ENCODE assay signal across 30 cellular contexts in the genomic region with DNA sequence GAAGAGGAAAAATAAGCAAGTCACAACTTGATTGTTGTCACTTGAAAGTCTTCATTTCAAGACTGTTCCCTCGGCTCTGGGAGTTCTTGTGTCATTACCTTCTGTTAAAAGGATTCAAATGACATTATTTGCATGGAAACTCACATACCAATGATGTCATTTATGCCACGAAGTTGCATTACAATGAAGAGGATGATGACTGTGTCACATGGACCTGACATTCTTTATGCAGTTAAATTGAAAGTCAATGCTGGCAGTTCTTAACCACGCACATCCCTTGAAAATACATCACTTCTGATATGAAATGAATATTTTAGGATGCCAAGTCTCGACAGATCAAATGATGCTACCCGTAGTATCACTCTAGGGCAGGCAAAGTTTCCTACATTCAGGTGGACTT.
A peak's percentile ranks its signal among the peaks of the same experiment; 100 is the strongest.
DNase-seq lines count a peak whose midpoint lies in the region; TF ChIP-seq lines count a peak whose summit lies in the region.
"Had no signal": no experiment of that assay in that cellular context is flagged by ENCODE, and none has a peak within 500 bp of the region (broad histone marks: within the 10 kb centered on the region; RNA-seq: fewer than 3 reads in every experiment).

No MANE protein-coding gene starts in this region.

- peak overlapping the region; percentile 58; the same call in 1 of the 2 replicates for H3K27ac ChIP-seq in HUES6 (ENCODE audit: low read depth, low read length)
- peak overlapping the region; percentile 59 for H3K27ac ChIP-seq in epithelial cell of prostate
- peak overlapping the region; percentile 59 for H3K27ac ChIP-seq in smooth muscle cell (ENCODE audit: low read depth)
- H3K27ac ChIP-seq: body of pancreas, dorsolateral prefrontal cortex, SK-N-MC, tibial nerve had no signal

- H3K4me3 ChIP-seq in HUES6 (ENCODE audit: low read depth, low read length): no peak overlapping the region
- H3K4me3 ChIP-seq in smooth muscle cell: no peak overlapping the region
- H3K4me3 ChIP-seq: body of pancreas, dorsolateral prefrontal cortex, MG63, SK-N-MC, tibial nerve had no signal

- no peak overlapping the region for H3K4me3 Mint-ChIP-seq in activated T-cell treated with anti-CD3 and anti-CD28 coated beads, Interleukin-2, amount 50 U/mL, for 24 hours
- H3K4me3 Mint-ChIP-seq in T-helper 2 cell treated with Interferon-gamma antibody and Interleukin-4, amounts not matched to agents 5 μg/mL and 100 μg/mL, for 36 hours: no peak overlapping the region
- no peak overlapping the region for H3K4me3 Mint-ChIP-seq in immature natural killer cell
- H3K4me3 Mint-ChIP-seq: activated CD8-positive, alpha-beta memory T cell treated with anti-CD3 and anti-CD28 coated beads, Interleukin-2, amount 10 ng/mL, durations not matched to agents 7 days and 5 days; CD8-positive, alpha-beta memory T cell; naive thymus-derived CD4-positive, alpha-beta T cell; stimulated activated naive CD8-positive, alpha-beta T cell treated with anti-CD3 and anti-CD28 coated beads, Interleukin-15, Interleukin-2, amounts not matched to agents 100 ng/mL and 50 ng/mL, for 24 hours; T-helper 1 cell treated with Interleukin-12 subunit alpha and Interleukin-12 subunit beta and Interleukin-4 antibody, amounts not matched to agents 30 μg/mL and 1 μg/mL, for 36 hours had no signal

- H3K9ac ChIP-seq in HUES6 (ENCODE audit: low read length) (no peak overlapping the region), smooth muscle cell (ENCODE audit: low read depth) (no peak overlapping the region)

- no peak for TF ChIP-seq CTCF in smooth muscle cell (IDR thresholded peaks at IDR 0.05; ENCODE audit: borderline replicate concordance, insufficient read depth, poor library complexity, severe bottlenecking)

- no peaks in the 10 kb centered on the region for H3F3A ChIP-seq in smooth muscle cell (ENCODE audit: low read depth)

- H3K9me3 ChIP-seq in HUES6 (ENCODE audit: control insufficient read depth, insufficient read depth, low read depth, low read length) (no peaks in the 10 kb centered on the region), smooth muscle cell (replicated peaks; ENCODE audit: low read depth) (no peaks in the 10 kb centered on the region)
- H3K9me3 ChIP-seq: BE2C, body of pancreas, MG63, tibial nerve had no signal

- no peaks in the 10 kb centered on the region for H3K79me2 ChIP-seq in smooth muscle cell (ENCODE audit: low read depth)

- no peaks in the 10 kb centered on the region for H3K27me3 Mint-ChIP-seq in activated T-cell treated with anti-CD3 and anti-CD28 coated beads, Interleukin-2, amount 50 U/mL, for 24 hours
- H3K27me3 Mint-ChIP-seq in T-helper 2 cell treated with Interferon-gamma antibody and Interleukin-4, amounts not matched to agents 5 μg/mL and 100 μg/mL, for 36 hours (ENCODE audit: low read depth): peaks cover 8% of the 10 kb centered on the region
- peaks cover 0 to 21% (median 4%) of the 10 kb centered on the region in 3 donors for H3K27me3 Mint-ChIP-seq in immature natural killer cell (ENCODE audit: low read depth in 3 of 3)
- H3K27me3 Mint-ChIP-seq: stimulated activated naive CD8-positive, alpha-beta T cell treated with anti-CD3 and anti-CD28 coated beads, Interleukin-15, Interleukin-2, amounts not matched to agents 100 ng/mL and 50 ng/mL, for 24 hours had no signal

- peaks cover 19% of the 10 kb centered on the region for H3K4me1 Mint-ChIP-seq in activated T-cell treated with anti-CD3 and anti-CD28 coated beads, Interleukin-2, amount 50 U/mL, for 24 hours (ENCODE audit: low read depth)
- peaks cover 8% of the 10 kb centered on the region for H3K4me1 Mint-ChIP-seq in T-helper 2 cell treated with Interferon-gamma antibody and Interleukin-4, amounts not matched to agents 5 μg/mL and 100 μg/mL, for 36 hours (ENCODE audit: low read depth)
- H3K4me1 Mint-ChIP-seq in immature natural killer cell: no peaks in the 10 kb centered on the region
- H3K4me1 Mint-ChIP-seq: CD8-positive, alpha-beta memory T cell had no signal

- H3K27me3 ChIP-seq in HUES6 (ENCODE audit: control insufficient read depth, insufficient read depth, low read length) (no peaks in the 10 kb centered on the region), smooth muscle cell (ENCODE audit: low read depth) (no peaks in the 10 kb centered on the region)
- H3K27me3 ChIP-seq: BE2C, body of pancreas, MG63, tibial nerve had no signal

- no peak for DNase-seq in activated T-cell treated with anti-CD3 and anti-CD28 coated beads, Interleukin-2, amount 50 U/mL, for 24 hours
- no peak for DNase-seq in activated T-cell treated with anti-CD3 and anti-CD28 coated beads, Interleukin-2, amount 50 U/mL, for 1 hour
- DNase-seq in epithelial cell of prostate (ENCODE audit: low read depth, low spot score) (no peak), smooth muscle cell (lab: John Stamatoyannopoulos, UW; ENCODE audit: unreplicated experiment) (no peak), immature natural killer cell (no peak)
- DNase-seq in T-helper 2 cell treated with Interferon-gamma antibody and Interleukin-4, amounts not matched to agents 5 μg/mL and 100 μg/mL, for 36 hours (ENCODE audit: low spot score): no peak
- DNase-seq: ACHN; activated CD8-positive, alpha-beta memory T cell treated with anti-CD3 and anti-CD28 coated beads, Interleukin-2, amount 10 ng/mL, durations not matched to agents 7 days and 5 days; BE2C; body of pancreas; CD8-positive, alpha-beta memory T cell; DMS 273 treated with DMSO at 0.1 percent for 48 hours; dorsolateral prefrontal cortex; H7; hypothalamus; KG1; kidney; MG63; midbrain; naive thymus-derived CD4-positive, alpha-beta T cell; NCI-H1417 treated with DMSO at 0.1 percent for 48 hours; NCI-H2081; NCI-H446; occipital lobe; OCI-M1 had no signal

- H3K4me2 ChIP-seq in smooth muscle cell: no peak overlapping the region

- H3K36me3 Mint-ChIP-seq in activated T-cell treated with anti-CD3 and anti-CD28 coated beads, Interleukin-2, amount 50 U/mL, for 24 hours (ENCODE audit: low read depth): no peaks in the 10 kb centered on the region
- no peaks in the 10 kb centered on the region for H3K36me3 Mint-ChIP-seq in T-helper 2 cell treated with Interferon-gamma antibody and Interleukin-4, amounts not matched to agents 5 μg/mL and 100 μg/mL, for 36 hours (ENCODE audit: low read depth)
- peaks cover 0 to 3% (median 0%) of the 10 kb centered on the region in 3 donors for H3K36me3 Mint-ChIP-seq in immature natural killer cell
- H3K36me3 Mint-ChIP-seq: activated CD8-positive, alpha-beta memory T cell treated with anti-CD3 and anti-CD28 coated beads, Interleukin-2, amount 10 ng/mL, durations not matched to agents 7 days and 5 days had no signal

- H3K4me1 ChIP-seq in HUES6 (ENCODE audit: control insufficient read depth, insufficient read depth, low read length) (peaks cover 15% of the 10 kb centered on the region), smooth muscle cell (ENCODE audit: low read depth) (no peaks in the 10 kb centered on the region)
- H3K4me1 ChIP-seq: BE2C, body of pancreas, tibial nerve had no signal

- peak overlapping the region; percentile 61 for H3K27ac Mint-ChIP-seq in activated T-cell treated with anti-CD3 and anti-CD28 coated beads, Interleukin-2, amount 50 U/mL, for 24 hours
- H3K27ac Mint-ChIP-seq in T-helper 2 cell treated with Interferon-gamma antibody and Interleukin-4, amounts not matched to agents 5 μg/mL and 100 μg/mL, for 36 hours: no peak overlapping the region
- H3K27ac Mint-ChIP-seq in immature natural killer cell: no peak overlapping the region
- H3K27ac Mint-ChIP-seq: activated CD8-positive, alpha-beta memory T cell treated with anti-CD3 and anti-CD28 coated beads, Interleukin-2, amount 10 ng/mL, durations not matched to agents 7 days and 5 days; CD8-positive, alpha-beta memory T cell; T-helper 1 cell treated with Interleukin-12 subunit alpha and Interleukin-12 subunit beta and Interleukin-4 antibody, amounts not matched to agents 30 μg/mL and 1 μg/mL, for 36 hours had no signal

- no peaks in the 10 kb centered on the region for H4K20me1 ChIP-seq in smooth muscle cell (ENCODE audit: low read depth)

- no peak overlapping the region for H2AFZ ChIP-seq in smooth muscle cell (ENCODE audit: low read depth)

- no peaks in the 10 kb centered on the region for H3K9me3 Mint-ChIP-seq in activated T-cell treated with anti-CD3 and anti-CD28 coated beads, Interleukin-2, amount 50 U/mL, for 24 hours
- H3K9me3 Mint-ChIP-seq in T-helper 2 cell treated with Interferon-gamma antibody and Interleukin-4, amounts not matched to agents 5 μg/mL and 100 μg/mL, for 36 hours: no peaks in the 10 kb centered on the region
- H3K9me3 Mint-ChIP-seq in immature natural killer cell: no peaks in the 10 kb centered on the region
- H3K9me3 Mint-ChIP-seq: CD8-positive, alpha-beta memory T cell; T-helper 1 cell treated with Interleukin-12 subunit alpha and Interleukin-12 subunit beta and Interleukin-4 antibody, amounts not matched to agents 30 μg/mL and 1 μg/mL, for 36 hours had no signal

- 75% methylated on average over 5 of the region's 5 CpGs for WGBS in smooth muscle cell (ENCODE audit: low lambda C conversion rate)

- H3K36me3 ChIP-seq in HUES6 (ENCODE audit: control insufficient read depth, insufficient read depth, low read length): no peaks in the 10 kb centered on the region
- H3K36me3 ChIP-seq in smooth muscle cell (ENCODE audit: low read depth): no peaks in the 10 kb centered on the region
- H3K36me3 ChIP-seq: BE2C, MG63, tibial nerve had no signal
